Comparison of ENCODE assay signal across 13 cellular contexts in the genomic region with DNA sequence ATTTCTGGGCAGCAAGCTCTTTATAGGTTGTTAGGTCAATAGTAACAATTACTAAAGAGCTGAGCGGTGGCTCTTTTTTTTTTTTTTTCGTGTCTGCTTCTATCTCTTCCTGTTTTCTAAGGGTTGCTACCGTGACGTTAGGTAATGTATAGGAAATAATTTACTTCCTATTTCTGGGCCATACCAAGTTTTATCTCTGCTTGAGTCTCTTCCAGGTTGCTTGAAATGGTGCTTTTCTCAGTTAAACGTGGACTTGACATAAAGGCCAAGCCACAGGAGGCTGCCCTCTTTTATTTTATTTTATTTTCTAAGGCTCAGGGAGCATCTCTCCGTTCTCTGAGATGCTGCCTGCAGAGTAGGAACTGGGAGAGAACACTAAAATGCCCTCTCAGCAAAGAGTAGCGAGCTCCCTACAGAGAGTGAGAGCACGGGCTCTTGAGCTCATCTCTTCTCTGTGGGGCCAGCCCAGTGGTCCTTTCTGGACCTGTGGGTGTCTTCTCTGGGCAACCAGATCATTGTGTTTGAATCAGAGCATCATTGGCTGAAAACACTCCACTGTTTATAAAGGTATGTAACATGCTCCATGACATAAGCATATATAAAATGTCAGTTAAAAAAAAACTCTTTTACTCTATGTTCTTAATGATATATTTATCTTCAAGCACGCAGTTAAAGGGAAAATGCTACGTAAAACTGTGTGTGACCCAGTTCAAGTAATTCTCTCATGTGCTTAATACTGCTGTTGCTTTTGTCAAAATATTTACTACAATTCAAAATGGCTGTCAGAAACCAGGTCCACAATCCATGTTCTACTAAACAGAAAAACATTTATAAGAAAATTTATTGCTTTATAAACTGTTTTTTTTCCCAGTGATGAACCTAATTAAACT. TPM values are rescaled to one million over a fixed set of nuclear protein-coding genes. Genes with fewer than 3 reads are reported as not detected.
DNase-seq lines count a peak whose midpoint lies in the region; ATAC-seq and TF ChIP-seq lines count a peak whose summit lies in the region.
"Had no signal": no experiment of that assay in that cellular context is flagged by ENCODE, and none has a peak within 500 bp of the region (broad histone marks: within the 10 kb centered on the region; RNA-seq: fewer than 3 reads in every experiment).

Gene ZNF831 (plus strand): TSS at position 181 of the 890 bp plus-strand sequence. CDS start 27,199 bp downstream, outside the sequence.

- H3K4ac ChIP-seq in mesendoderm (ENCODE audit: low read depth, low read length): no peak within 1 kb of the TSS

- H3K4me2 ChIP-seq in SU-DHL-6 (ENCODE audit: low read depth, low read length, poor library complexity, severe bottlenecking) (peak within 1 kb of the TSS; percentile 86), mesendoderm (ENCODE audit: low read length) (no peak within 1 kb of the TSS), hepatocyte (no peak within 1 kb of the TSS)

- H3K27ac ChIP-seq in SU-DHL-6 (ENCODE audit: low read depth, low read length) (peak within 1 kb of the TSS; percentile 58), mucosa of rectum (ENCODE audit: low read depth in 2 of 2, low read length in 2 of 2) (peak within 1 kb of the TSS; percentile 64 to 79), mesendoderm (ENCODE audit: low read depth, low read length) (no peak within 1 kb of the TSS), hepatocyte (no peak within 1 kb of the TSS)

- no peak within 1 kb of the TSS for H2AK5ac ChIP-seq in mesendoderm (ENCODE audit: low read length)

- no peak within 1 kb of the TSS for H2BK15ac ChIP-seq in mesendoderm (replicated peaks; ENCODE audit: low read depth)

- no peaks in the 10 kb centered on the region for H3K9me3 ChIP-seq in SU-DHL-6 (ENCODE audit: insufficient read depth, low read length)
- no peaks in the 10 kb centered on the region for H3K9me3 ChIP-seq in mucosa of rectum (ENCODE audit: control insufficient read depth in 2 of 2, low read length in 2 of 2)
- no peaks in the 10 kb centered on the region for H3K9me3 ChIP-seq in hepatocyte (ENCODE audit: low read depth)

- no peak within 1 kb of the TSS for H4K8ac ChIP-seq in mesendoderm (ENCODE audit: low read depth, low read length)

- ATAC-seq in GM21619 (IDR thresholded peaks at IDR 0.05; ENCODE audit: unreplicated experiment) (peak; percentile 38), HG03025 (IDR thresholded peaks at IDR 0.05; ENCODE audit: low FRiP score, unreplicated experiment) (no peak)

- H3K56ac ChIP-seq in mesendoderm (ENCODE audit: low read length): no peak within 1 kb of the TSS

- no peak within 1 kb of the TSS for H2BK5ac ChIP-seq in mesendoderm (ENCODE audit: low read length)

- H3K9ac ChIP-seq in SU-DHL-6 (ENCODE audit: low read length): peak within 1 kb of the TSS; percentile 52
- H3K9ac ChIP-seq in mucosa of rectum (ENCODE audit: low read depth in 1 of 2, low read length in 2 of 2): peak within 1 kb of the TSS in 1 of 2 donors; percentile 56
- H3K9ac ChIP-seq in mesendoderm (ENCODE audit: low read length): no peak within 1 kb of the TSS

- no peak within 1 kb of the TSS for H2BK120ac ChIP-seq in mesendoderm (ENCODE audit: low read depth, low read length)

- no peak within 1 kb of the TSS for H3K18ac ChIP-seq in mesendoderm (ENCODE audit: low read length)

- DNase-seq in foreskin melanocyte: no peak
- DNase-seq in mesendoderm: no peak
- no peak for DNase-seq in hepatocyte (ENCODE audit: low spot score)
- DNase-seq: activated gamma-delta T cell treated with Interleukin-2 at 50 U/mL for 16 hours; erythroblast; midbrain; stimulated activated CD4-positive, alpha-beta T cell treated with anti-CD3 and anti-CD28 coated beads, Interleukin-4, amount 100 ng/mL, for 24 hours had no signal

- no peaks in the 10 kb centered on the region for H3F3A ChIP-seq in SU-DHL-6 (ENCODE audit: insufficient read depth)

- H3K36me3 ChIP-seq in SU-DHL-6 (ENCODE audit: low read length) (no peaks in the 10 kb centered on the region), mucosa of rectum (ENCODE audit: control insufficient read depth in 2 of 2, insufficient read depth in 2 of 2, low read length in 2 of 2) (no peaks in the 10 kb centered on the region), mesendoderm (ENCODE audit: control insufficient read depth, insufficient read depth, low read length) (no peaks in the 10 kb centered on the region), hepatocyte (replicated peaks; ENCODE audit: insufficient read depth, low read depth) (no peaks in the 10 kb centered on the region)

- H3K4me3 ChIP-seq in GM08714 (ENCODE audit: low read length) (peak within 1 kb of the TSS; percentile 27; the same call in 1 of the 2 replicates), SU-DHL-6 (ENCODE audit: insufficient read depth, low read length, poor library complexity, severe bottlenecking) (peak within 1 kb of the TSS; percentile 49), mucosa of rectum (ENCODE audit: low read length in 2 of 2) (peak within 1 kb of the TSS in 1 of 2 donors; percentile 49), mesendoderm (ENCODE audit: low read length) (no peak within 1 kb of the TSS), hepatocyte (no peak within 1 kb of the TSS)

- H3K9me2 ChIP-seq in SU-DHL-6 (replicated peaks; ENCODE audit: insufficient read depth, low read length) (no peaks in the 10 kb centered on the region), hepatocyte (replicated peaks; ENCODE audit: insufficient read depth) (no peaks in the 10 kb centered on the region)

- H2AFZ ChIP-seq in SU-DHL-6 (ENCODE audit: low read depth, low read length, severe bottlenecking) (peak within 1 kb of the TSS; percentile 99), hepatocyte (no peak within 1 kb of the TSS)

- no peaks in the 10 kb centered on the region for H4K20me1 ChIP-seq in SU-DHL-6 (ENCODE audit: low read depth, low read length)
- H4K20me1 ChIP-seq in hepatocyte (ENCODE audit: insufficient read depth, poor library complexity, severe bottlenecking): no peaks in the 10 kb centered on the region

- H3K23ac ChIP-seq in mesendoderm (ENCODE audit: low read length): no peak within 1 kb of the TSS

- H4K5ac ChIP-seq in mesendoderm (ENCODE audit: low read length): no peak within 1 kb of the TSS

- no peaks in the 10 kb centered on the region for H3K79me1 ChIP-seq in mesendoderm (ENCODE audit: low read length)

- WGBS in mesendoderm (ENCODE audit: extremely low coverage, insufficient coverage, low lambda C conversion rate): no CpG with 5 or more reads among the region's 10 CpGs
- WGBS in hepatocyte (ENCODE audit: low lambda C conversion rate, missing lambda C conversion rate): 89% methylated on average over 10 of the region's 10 CpGs

- H3K4me1 ChIP-seq in mucosa of rectum (ENCODE audit: control insufficient read depth in 2 of 2, insufficient read depth in 2 of 2, low read length in 2 of 2) (peaks cover 13 to 14% of the 10 kb centered on the region in 2 donors), mesendoderm (ENCODE audit: control insufficient read depth, low read depth, low read length) (no peaks in the 10 kb centered on the region), hepatocyte (ENCODE audit: insufficient read depth) (no peaks in the 10 kb centered on the region)

- TF ChIP-seq CTCF in SU-DHL-6 (IDR thresholded peaks at IDR 0.05; ENCODE audit: insufficient read depth, low read length, poor library complexity, severe bottlenecking) (no peak), hepatocyte (IDR thresholded peaks at IDR 0.05; ENCODE audit: poor library complexity) (no peak)

- H3K79me2 ChIP-seq in SU-DHL-6 (ENCODE audit: insufficient read depth, low read length): no peaks in the 10 kb centered on the region
- no peaks in the 10 kb centered on the region for H3K79me2 ChIP-seq in mesendoderm (ENCODE audit: control insufficient read depth, insufficient read depth, low read length)
- H3K79me2 ChIP-seq in hepatocyte: no peaks in the 10 kb centered on the region

- H3K27me3 ChIP-seq in SU-DHL-6 (ENCODE audit: low read length) (no peaks in the 10 kb centered on the region), mucosa of rectum (ENCODE audit: control insufficient read depth in 2 of 2, insufficient read depth in 2 of 2, low read length in 2 of 2) (peaks cover 0 to 2% of the 10 kb centered on the region in 2 donors), mesendoderm (ENCODE audit: insufficient read depth, low read length, poor library complexity) (no peaks in the 10 kb centered on the region), hepatocyte (no peaks in the 10 kb centered on the region)

RNA-seq across cellular contexts. Expression of gene ZNF831, which starts in this region (rescaled TPM):
- polyA plus RNA-seq in mesendoderm (2013, experiment 1 of 2): 0.01 TPM
- 0.01 TPM for polyA plus RNA-seq in mesendoderm (2013, experiment 2 of 2)
- not detected in 2 replicates for total RNA-seq in hepatocyte
- not detected in 2 replicates for polyA plus RNA-seq in hepatocyte
- total RNA-seq: Daoy had no signal

Comparison
In these comparisons a context has a peak if more than half of its experiments do, and no peak if none do; other contexts are left out.
1. H3K4me3 ChIP-seq: peak in GM08714 (single experiment) and SU-DHL-6 (single experiment); none in mesendoderm (single experiment) and hepatocyte (single experiment).
2. H3K27ac ChIP-seq: peak in SU-DHL-6 (single experiment) and mucosa of rectum (2 of 2); none in mesendoderm (single experiment) and hepatocyte (single experiment).